In genomic region chr21:43687566-43688395, GRCh38 we compare ENCODE assay signal across 17 cellular contexts. TPM values are rescaled to one million over a fixed set of nuclear protein-coding genes. Genes with fewer than 3 reads are reported as not detected.
DNase-seq lines count a peak whose midpoint lies in the region; ATAC-seq, FAIRE-seq and TF ChIP-seq lines count a peak whose summit lies in the region.
"Had no signal": no experiment of that assay in that cellular context is flagged by ENCODE, and none has a peak within 500 bp of the region (broad histone marks: within the 10 kb centered on the region; RNA-seq: fewer than 3 reads in every experiment).

No MANE protein-coding gene starts in this region.

- no peaks in the 10 kb centered on the region for H3K4me1 Mint-ChIP-seq in WTC11
- H3K4me1 Mint-ChIP-seq: endodermal cell had no signal

- H3K27ac Mint-ChIP-seq in WTC11 = peak overlapping the region; percentile 10; the same call in 1 of the 2 replicates
- H3K27ac Mint-ChIP-seq: endodermal cell had no signal

- peaks cover 0 to 22% (median 0%) of the 10 kb centered on the region in 12 donors for H3K4me1 ChIP-seq in heart left ventricle
- no peaks in the 10 kb centered on the region for H3K4me1 ChIP-seq in BE2C

- TF ChIP-seq POLR2A in heart left ventricle (IDR thresholded peaks at IDR 0.05) = no peak
- TF ChIP-seq POLR2A in H54 (IDR thresholded peaks at IDR 0.05; ENCODE audit: low read depth, low read length) = no peak

- intact Hi-C loops in heart left ventricle (cut with DNase I) (no loop called here), Right ventricle myocardium inferior (cut with DNase I) (loop anchor here (10.0 kb wide), 2 partner anchors 57 to 97 kb away; partner anchors contain the start of gene RRP1)

- TF ChIP-seq CTCF in heart left ventricle (IDR thresholded peaks at IDR 0.05) (no peak), WTC11 (IDR thresholded peaks at IDR 0.05) (no peak), BE2C (IDR thresholded peaks at IDR 0.05; ENCODE audit: low read depth, low read length) (no peak)

- H3K36me3 Mint-ChIP-seq in WTC11 = peaks cover 74% of the 10 kb centered on the region

- DNase-seq in heart left ventricle (peak in 2 of 5 donors; percentile 30 to 32), Right ventricle myocardium inferior (ENCODE audit: missing footprints) (no peak), WTC11 (ENCODE audit: low spot score) (no peak), islet precursor cell (peak; percentile 32), substantia nigra (lab: John Stamatoyannopoulos, UW) (peak in 5 of 49 donors; percentile 10 to 43 (median 22)), H54 (ENCODE audit: insufficient read length, low spot score) (no peak), BE2C (no peak), COLO829 (ENCODE audit: low spot score) (no peak)
- DNase-seq: activated CD8-positive, alpha-beta memory T cell treated with anti-CD3 and anti-CD28 coated beads, Interleukin-2, amount 50 U/mL, for 4 hours; central memory CD4-positive, alpha-beta T cell; endodermal cell; GOT3; lower lobe of right lung; naive thymus-derived CD8-positive, alpha-beta T cell; NCI-H2227 treated with DMSO at 0.1 percent for 48 hours; SHP77 had no signal

- H3K4me3 ChIP-seq in heart left ventricle (no peak overlapping the region), BE2C (ENCODE audit: low read depth, low read length) (no peak overlapping the region)
- H3K4me3 ChIP-seq: lower lobe of right lung had no signal

- 65 to 75% (median 70%) methylated on average over 26 to 27 of the region's 27 CpGs for WGBS in heart left ventricle, 4 donors

- no peak overlapping the region for H3K4me3 Mint-ChIP-seq in WTC11
- H3K4me3 Mint-ChIP-seq: endodermal cell had no signal

- H3K27me3 ChIP-seq in heart left ventricle (no peaks in the 10 kb centered on the region), BE2C (no peaks in the 10 kb centered on the region)

- CTCF ChIA-PET in WTC11 (lab: Charles Lee) = no interaction called here

- H3K27ac ChIP-seq in heart left ventricle (peak overlapping the region in 2 of 12 donors; percentile 9 to 57), substantia nigra (ENCODE audit: low read depth, low read length, poor library complexity, severe bottlenecking) (peak overlapping the region; percentile 11)
- H3K27ac ChIP-seq: lower lobe of right lung had no signal

- FAIRE-seq in H54 (lab: Jason Lieb, UNC) = no peak
- FAIRE-seq: D721Med had no signal

- no peaks in the 10 kb centered on the region for H3K9me3 ChIP-seq in heart left ventricle
- no peaks in the 10 kb centered on the region for H3K9me3 ChIP-seq in BE2C
- H3K9me3 ChIP-seq: lower lobe of right lung had no signal

- no peaks in the 10 kb centered on the region for H3K27me3 Mint-ChIP-seq in WTC11 (ENCODE audit: low read depth)
- H3K27me3 Mint-ChIP-seq: naive thymus-derived CD8-positive, alpha-beta T cell had no signal

- POLR2A ChIA-PET in WTC11 (lab: Charles Lee) = no interaction called here

- H3K36me3 ChIP-seq in heart left ventricle = peaks cover 0 to 100% (median 98%) of the 10 kb centered on the region in 9 donors
- H3K36me3 ChIP-seq in BE2C = peaks cover 96% of the 10 kb centered on the region

- ATAC-seq in heart left ventricle = peak in 3 of 4 donors; percentile 18 to 47 (median 23)
- no peak for ATAC-seq in Right ventricle myocardium inferior
- no peak for ATAC-seq in WTC11
- ATAC-seq: lower lobe of right lung; naive thymus-derived CD8-positive, alpha-beta T cell had no signal

- no peaks in the 10 kb centered on the region for H3K9me3 Mint-ChIP-seq in WTC11
- H3K9me3 Mint-ChIP-seq: endodermal cell; naive thymus-derived CD8-positive, alpha-beta T cell had no signal

TF ChIP-seq in WTC11, 78 proteins besides CTCF, POLR2A, EP300 and RAD21:
- TF ChIP-seq IRF2 (CRISPR knock-in tag; IDR thresholded peaks at IDR 0.05; ENCODE audit: borderline replicate concordance, low read depth) (no peak), CDX4 (CRISPR knock-in tag; IDR thresholded peaks at IDR 0.05; ENCODE audit: borderline replicate concordance) (no peak), TEAD1 (CRISPR knock-in tag; IDR thresholded peaks at IDR 0.05) (no peak), ESRRA (CRISPR knock-in tag; IDR thresholded peaks at IDR 0.05; ENCODE audit: borderline replicate concordance) (no peak), ZNF512 (CRISPR knock-in tag; IDR thresholded peaks at IDR 0.05; ENCODE audit: borderline replicate concordance) (no peak), ZNF263 (CRISPR knock-in tag; IDR thresholded peaks at IDR 0.05; ENCODE audit: low read depth) (no peak), FOXP4 (CRISPR knock-in tag; IDR thresholded peaks at IDR 0.05) (no peak), ZBTB43 (CRISPR knock-in tag; IDR thresholded peaks at IDR 0.05) (no peak)

RNA-seq across cellular contexts. Expression of gene RRP1B, which starts 28.4 kb away (rescaled TPM):
- total RNA-seq in heart left ventricle (10 to 100 TPM in 4 of 9 donors, 1 to 10 TPM in 5; 6.6 to 16.1 (median 9.5) TPM), Right ventricle myocardium inferior (9.5 TPM), WTC11 (2021) (62.2 to 74.9 TPM (median 64.0 TPM) in 3 replicates)
- 1 to 10 TPM; 3.6 to 9.8 TPM for polyA plus RNA-seq in heart left ventricle
- 28.6 TPM for polyA plus RNA-seq in BE2C (2012; ENCODE audit: insufficient read depth, insufficient read length, low read depth)

RNA-seq across cellular contexts. Expression of gene HSF2BP, which starts 28.5 kb away (rescaled TPM):
- total RNA-seq in heart left ventricle = under 1 TPM in 1 of 9 donors, not detected in 8; 0.32 TPM
- polyA plus RNA-seq in heart left ventricle = under 1 TPM; 0.08 to 0.19 TPM
- total RNA-seq in Right ventricle myocardium inferior = not detected
- 1.1 to 1.3 TPM (median 1.2 TPM) in 3 replicates for total RNA-seq in WTC11 (2021)
- polyA plus RNA-seq in BE2C (2012; ENCODE audit: insufficient read depth, insufficient read length, low read depth) = 2.0 TPM

RNA-seq across cellular contexts. Expression of gene PDXK, which starts 31.1 kb away (rescaled TPM):
- total RNA-seq in heart left ventricle (100 to 1,000 TPM in 1 of 9 donors, 10 to 100 TPM in 8; 46.5 to 105 (median 79.7) TPM), Right ventricle myocardium inferior (105 TPM), WTC11 (2021) (116 to 123 TPM (median 120 TPM) in 3 replicates)
- polyA plus RNA-seq in heart left ventricle = 10 to 100 TPM; 48.0 to 94.5 TPM
- polyA plus RNA-seq in BE2C (2012; ENCODE audit: insufficient read depth, insufficient read length, low read depth) = 49.5 TPM

Comparison
In these comparisons a context has a peak if more than half of its experiments do, and no peak if none do; other contexts are left out.
1. ATAC-seq: peak in heart left ventricle (3 of 4); none in Right ventricle myocardium inferior (single experiment) and WTC11 (single experiment).